Comparison of ENCODE assay signal across 1 cellular context in genomic region chr19:12985049-12985776, GRCh38.
TF ChIP-seq lines count a peak whose summit lies in the region.

No MANE protein-coding gene starts in this region.

TF ChIP-seq in K562, 482 proteins besides CTCF, POLR2A, EP300 and RAD21 (continued from another document and continues in another):
- no peak for TF ChIP-seq ETV1 (tag; conservative IDR thresholded peaks at IDR 0.05; ENCODE audit: low read depth)
- TF ChIP-seq, protein P1, sequence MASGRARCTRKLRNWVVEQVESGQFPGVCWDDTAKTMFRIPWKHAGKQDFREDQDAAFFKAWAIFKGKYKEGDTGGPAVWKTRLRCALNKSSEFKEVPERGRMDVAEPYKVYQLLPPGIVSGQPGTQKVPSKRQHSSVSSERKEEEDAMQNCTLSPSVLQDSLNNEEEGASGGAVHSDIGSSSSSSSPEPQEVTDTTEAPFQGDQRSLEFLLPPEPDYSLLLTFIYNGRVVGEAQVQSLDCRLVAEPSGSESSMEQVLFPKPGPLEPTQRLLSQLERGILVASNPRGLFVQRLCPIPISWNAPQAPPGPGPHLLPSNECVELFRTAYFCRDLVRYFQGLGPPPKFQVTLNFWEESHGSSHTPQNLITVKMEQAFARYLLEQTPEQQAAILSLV (tag; IDR thresholded peaks at IDR 0.05), result no peak
- peak in 1 of 2 experiments; percentile 63; a peak in 1 of 4 replicates for TF ChIP-seq RCOR1 (IDR thresholded peaks at IDR 0.05; ENCODE audit: borderline replicate concordance in 1 of 2, low read depth in 2 of 2, low read length in 2 of 2)
- TF ChIP-seq HDAC8 (tag; IDR thresholded peaks at IDR 0.05), result no peak
- TF ChIP-seq, protein P2, sequence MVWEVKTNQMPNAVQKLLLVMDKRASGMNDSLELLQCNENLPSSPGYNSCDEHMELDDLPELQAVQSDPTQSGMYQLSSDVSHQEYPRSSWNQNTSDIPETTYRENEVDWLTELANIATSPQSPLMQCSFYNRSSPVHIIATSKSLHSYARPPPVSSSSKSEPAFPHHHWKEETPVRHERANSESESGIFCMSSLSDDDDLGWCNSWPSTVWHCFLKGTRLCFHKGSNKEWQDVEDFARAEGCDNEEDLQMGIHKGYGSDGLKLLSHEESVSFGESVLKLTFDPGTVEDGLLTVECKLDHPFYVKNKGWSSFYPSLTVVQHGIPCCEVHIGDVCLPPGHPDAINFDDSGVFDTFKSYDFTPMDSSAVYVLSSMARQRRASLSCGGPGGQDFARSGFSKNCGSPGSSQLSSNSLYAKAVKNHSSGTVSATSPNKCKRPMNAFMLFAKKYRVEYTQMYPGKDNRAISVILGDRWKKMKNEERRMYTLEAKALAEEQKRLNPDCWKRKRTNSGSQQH (CRISPR knock-in tag; IDR thresholded peaks at IDR 0.05), result no peak
- no peak for TF ChIP-seq FOXJ3 (CRISPR knock-in tag; IDR thresholded peaks at IDR 0.05)
- TF ChIP-seq CBX3 (IDR thresholded peaks at IDR 0.05; ENCODE audit: borderline replicate concordance in 1 of 2, low read length in 2 of 2), result no peak; a peak in 1 of 3 replicates
- peak; percentile 80 for TF ChIP-seq SAP30 (IDR thresholded peaks at IDR 0.05; ENCODE audit: borderline replicate concordance, insufficient read depth, low read depth, low read length, poor library complexity, severe bottlenecking)
- no peak for TF ChIP-seq ZNF695 (CRISPR knock-in tag; IDR thresholded peaks at IDR 0.05)
- TF ChIP-seq NR3C1 (CRISPR knock-in tag; IDR thresholded peaks at IDR 0.05), result no peak
- TF ChIP-seq NELFE (IDR thresholded peaks at IDR 0.05; ENCODE audit: insufficient read depth, insufficient read length), result no peak
- TF ChIP-seq E2F3 (CRISPR knock-in tag; IDR thresholded peaks at IDR 0.05), result 0 out of 2 replicates have a peak, but pooled peaks have one; percentile 27
- peak; percentile 88 for TF ChIP-seq ZNF511 (CRISPR knock-in tag; IDR thresholded peaks at IDR 0.05)
- 0 out of 2 replicates have a peak, but pooled peaks have one; percentile 23 for TF ChIP-seq KLF13 (tag; IDR thresholded peaks at IDR 0.05; ENCODE audit: borderline replicate concordance, low read depth)
- no peak for TF ChIP-seq ZNF830 (CRISPR knock-in tag; IDR thresholded peaks at IDR 0.05)
- peak; percentile 74 for TF ChIP-seq DACH1 (IDR thresholded peaks at IDR 0.05; ENCODE audit: partially characterized antibody)
- 0 out of 2 replicates have a peak, but pooled peaks have one; percentile 8 for TF ChIP-seq MTA2 (IDR thresholded peaks at IDR 0.05; ENCODE audit: low read depth)
- no peak; the same call in 1 of the 2 replicates for TF ChIP-seq ZNF766 (CRISPR knock-in tag; conservative IDR thresholded peaks at IDR 0.05)
- peak; percentile 10 for TF ChIP-seq RBBP5 (IDR thresholded peaks at IDR 0.05; ENCODE audit: borderline replicate concordance, insufficient read depth, low read length, poor library complexity, severe bottlenecking)
- no peak for TF ChIP-seq NFE2 (IDR thresholded peaks at IDR 0.05; ENCODE audit: low read depth)
- no peak for TF ChIP-seq ZNF583 (CRISPR knock-in tag; IDR thresholded peaks at IDR 0.05)
- TF ChIP-seq MTF1 (CRISPR knock-in tag; IDR thresholded peaks at IDR 0.05; ENCODE audit: borderline replicate concordance), result no peak
- TF ChIP-seq TRIM25 (IDR thresholded peaks at IDR 0.05; ENCODE audit: borderline replicate concordance), result no peak
- TF ChIP-seq PTRF (tag; IDR thresholded peaks at IDR 0.05), result no peak
- TF ChIP-seq BCOR (IDR thresholded peaks at IDR 0.05), result 0 out of 2 replicates have a peak, but pooled peaks have one; percentile 9
- peak; percentile 23; the same call in 1 of the 2 replicates for TF ChIP-seq MAFK (IDR thresholded peaks at IDR 0.05; ENCODE audit: low read length)
- TF ChIP-seq ARHGAP35 (IDR thresholded peaks at IDR 0.05; ENCODE audit: partially characterized antibody), result no peak
- TF ChIP-seq, protein P3, sequence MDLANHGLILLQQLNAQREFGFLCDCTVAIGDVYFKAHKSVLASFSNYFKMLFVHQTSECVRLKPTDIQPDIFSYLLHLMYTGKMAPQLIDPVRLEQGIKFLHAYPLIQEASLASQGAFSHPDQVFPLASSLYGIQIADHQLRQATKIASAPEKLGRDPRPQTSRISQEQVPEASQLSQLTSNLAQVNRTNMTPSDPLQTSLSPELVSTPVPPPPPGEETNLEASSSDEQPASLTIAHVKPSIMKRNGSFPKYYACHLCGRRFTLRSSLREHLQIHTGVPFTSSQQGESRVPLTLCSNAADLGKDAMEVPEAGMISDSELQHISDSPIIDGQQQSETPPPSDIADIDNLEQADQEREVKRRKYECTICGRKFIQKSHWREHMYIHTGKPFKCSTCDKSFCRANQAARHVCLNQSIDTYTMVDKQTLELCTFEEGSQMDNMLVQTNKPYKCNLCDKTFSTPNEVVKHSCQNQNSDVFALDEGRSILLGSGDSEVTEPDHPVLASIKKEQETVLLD (IDR thresholded peaks at IDR 0.05), result peak; percentile 43; the same call in 1 of the 2 replicates
- no peak for TF ChIP-seq CBX8 (IDR thresholded peaks at IDR 0.05; ENCODE audit: borderline replicate concordance, extremely low read depth, low read depth, low read length, poor library complexity, severe bottlenecking)
- no peak for TF ChIP-seq MEF2D (tag; conservative IDR thresholded peaks at IDR 0.05; ENCODE audit: low read depth)
- TF ChIP-seq TBP (optimal IDR thresholded peaks at IDR 0.05; ENCODE audit: low read depth, low read length), result peak; percentile 13
- TF ChIP-seq MXD1 (CRISPR knock-in tag; IDR thresholded peaks at IDR 0.05; ENCODE audit: borderline replicate concordance, poor library complexity, severe bottlenecking), result peak; percentile 70
- no peak for TF ChIP-seq GTF2A2 (tag; IDR thresholded peaks at IDR 0.05)
- 0 out of 2 replicates have a peak, but pooled peaks have one; percentile 41 for TF ChIP-seq GTF2F1 (IDR thresholded peaks at IDR 0.05; ENCODE audit: low read depth, low read length)
- peak; percentile 75 to 82 for TF ChIP-seq NRF1 (conservative IDR thresholded peaks at IDR 0.05 in 1 of 2, IDR thresholded peaks at IDR 0.05 in 1 of 2)
- TF ChIP-seq NFRKB (IDR thresholded peaks at IDR 0.05; ENCODE audit: low read depth), result no peak
- no peak for TF ChIP-seq LARP7 (IDR thresholded peaks at IDR 0.05)
- no peak for TF ChIP-seq CBFB (CRISPR knock-in tag; IDR thresholded peaks at IDR 0.05)
- peak; percentile 59 for TF ChIP-seq CTBP1 (IDR thresholded peaks at IDR 0.05; ENCODE audit: borderline replicate concordance)
- TF ChIP-seq CXXC5 (CRISPR knock-in tag; IDR thresholded peaks at IDR 0.05), result peak; percentile 55
- TF ChIP-seq ZNF589 (CRISPR knock-in tag; IDR thresholded peaks at IDR 0.05; ENCODE audit: low read depth), result peak; percentile 69; the same call in 1 of the 2 replicates
- TF ChIP-seq ZNF143 (CRISPR knock-in tag; IDR thresholded peaks at IDR 0.05), result 0 out of 2 replicates have a peak, but pooled peaks have one; percentile 43
- TF ChIP-seq ZNF445 (CRISPR knock-in tag; IDR thresholded peaks at IDR 0.05; ENCODE audit: low read depth), result no peak
- TF ChIP-seq ATF1 (CRISPR knock-in tag; IDR thresholded peaks at IDR 0.05), result no peak
- peak; percentile 86 for TF ChIP-seq ATF1 (tag; IDR thresholded peaks at IDR 0.05)
- no peak for TF ChIP-seq EZH2 (IDR thresholded peaks at IDR 0.05; ENCODE audit: borderline replicate concordance, low read depth, low read length)
- peak; percentile 87 for TF ChIP-seq CREB3L1 (IDR thresholded peaks at IDR 0.05; ENCODE audit: borderline replicate concordance, low read depth)
- no peak for TF ChIP-seq SIRT6 (IDR thresholded peaks at IDR 0.05; ENCODE audit: low read depth, low read length)
- TF ChIP-seq PHB2 (IDR thresholded peaks at IDR 0.05; ENCODE audit: low read depth), result no peak
- TF ChIP-seq POLR2G (IDR thresholded peaks at IDR 0.05; ENCODE audit: low read depth, low read length), result no peak
- no peak for TF ChIP-seq NFIC (IDR thresholded peaks at IDR 0.05)
- no peak for TF ChIP-seq ZNF57 (CRISPR knock-in tag; IDR thresholded peaks at IDR 0.05)
- TF ChIP-seq FOXK1 (CRISPR knock-in tag; IDR thresholded peaks at IDR 0.05; ENCODE audit: borderline replicate concordance), result no peak
- TF ChIP-seq EGR1 (conservative IDR thresholded peaks at IDR 0.05), result no peak
- no peak for TF ChIP-seq NR2C2 (CRISPR knock-in tag; IDR thresholded peaks at IDR 0.05)
- peak; percentile 75 for TF ChIP-seq NR2C2 (tag; IDR thresholded peaks at IDR 0.05)
- TF ChIP-seq CUX1 (CRISPR knock-in tag; IDR thresholded peaks at IDR 0.05), result no peak
- TF ChIP-seq, protein P4, sequence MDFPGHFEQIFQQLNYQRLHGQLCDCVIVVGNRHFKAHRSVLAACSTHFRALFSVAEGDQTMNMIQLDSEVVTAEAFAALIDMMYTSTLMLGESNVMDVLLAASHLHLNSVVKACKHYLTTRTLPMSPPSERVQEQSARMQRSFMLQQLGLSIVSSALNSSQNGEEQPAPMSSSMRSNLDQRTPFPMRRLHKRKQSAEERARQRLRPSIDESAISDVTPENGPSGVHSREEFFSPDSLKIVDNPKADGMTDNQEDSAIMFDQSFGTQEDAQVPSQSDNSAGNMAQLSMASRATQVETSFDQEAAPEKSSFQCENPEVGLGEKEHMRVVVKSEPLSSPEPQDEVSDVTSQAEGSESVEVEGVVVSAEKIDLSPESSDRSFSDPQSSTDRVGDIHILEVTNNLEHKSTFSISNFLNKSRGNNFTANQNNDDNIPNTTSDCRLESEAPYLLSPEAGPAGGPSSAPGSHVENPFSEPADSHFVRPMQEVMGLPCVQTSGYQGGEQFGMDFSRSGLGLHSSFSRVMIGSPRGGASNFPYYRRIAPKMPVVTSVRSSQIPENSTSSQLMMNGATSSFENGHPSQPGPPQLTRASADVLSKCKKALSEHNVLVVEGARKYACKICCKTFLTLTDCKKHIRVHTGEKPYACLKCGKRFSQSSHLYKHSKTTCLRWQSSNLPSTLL (IDR thresholded peaks at IDR 0.05), result no peak
